1 cellular context compared by ENCODE assay signal in the genomic region with DNA sequence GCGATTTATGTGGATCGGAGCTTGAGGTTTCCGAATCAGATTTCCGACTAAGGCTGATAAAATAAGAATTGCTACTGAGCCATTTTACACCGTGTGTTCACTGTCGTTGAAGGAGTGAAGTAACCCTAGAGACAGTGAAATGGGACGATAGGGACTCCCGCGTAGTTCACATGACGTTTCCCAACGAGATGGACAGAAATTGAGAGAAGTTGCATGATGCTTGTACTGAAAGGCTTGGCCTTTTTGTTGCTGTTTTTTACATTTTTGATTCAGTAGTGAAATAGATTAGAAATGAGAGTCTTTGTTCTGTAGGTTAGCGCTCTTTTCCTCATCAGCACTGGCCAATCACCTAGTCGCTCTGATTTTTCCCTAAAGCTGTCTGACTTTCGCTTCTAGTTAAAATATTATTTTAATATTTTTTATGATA.
TF ChIP-seq lines count a peak whose summit lies in the region.

No MANE protein-coding gene starts in this region.

TF ChIP-seq in endothelial cell of umbilical vein, 7 proteins besides CTCF, POLR2A, EP300 and RAD21 (continued from another document):
- TF ChIP-seq POLR2AphosphoS5 (IDR thresholded peaks at IDR 0.05; ENCODE audit: insufficient read depth, low read depth, low read length), result no peak
TF ChIP-seq in endothelial cell of umbilical vein: peak in this region for 0.
